8 cellular contexts compared by ENCODE assay signal in genomic region chr16:85321856-85322271, GRCh38.
DNase-seq lines count a peak whose midpoint lies in the region; ATAC-seq, FAIRE-seq and TF ChIP-seq lines count a peak whose summit lies in the region.

No MANE protein-coding gene starts in this region.

- no peak for TF ChIP-seq RAD21 in HepG2 (CRISPR knock-in tag; IDR thresholded peaks at IDR 0.05)

- intact Hi-C loops in HepG2 (cut with micrococcal nuclease; ENCODE audit: unreplicated experiment), result no loop called here

- peaks cover 8% of the 10 kb centered on the region; the same call in 1 of the 2 replicates for H4K20me1 ChIP-seq in HepG2 (ENCODE audit: insufficient read depth, low read length)

- H3K4me3 ChIP-seq in choroid plexus epithelial cell (ENCODE audit: low read depth, low read length) (no peak overlapping the region), HepG2 (replicated peaks in 1 of 3; ENCODE audit: insufficient read depth in 1 of 3, low read depth in 2 of 3, low read length in 3 of 3) (peak overlapping the region in 2 of 3 experiments; percentile 30 to 61; a peak in 2 of 6 replicates)

- no peak for FAIRE-seq in HepG2 (lab: Jason Lieb, UNC)

- H2AFZ ChIP-seq in HepG2 (ENCODE audit: low read length), result no peak overlapping the region

- no peaks in the 10 kb centered on the region for H3K36me3 ChIP-seq in HepG2 (replicated peaks in 1 of 2; ENCODE audit: control insufficient read depth in 1 of 2, insufficient read depth in 2 of 2, low read length in 2 of 2)

- no peak for TF ChIP-seq EP300 in HepG2 (IDR thresholded peaks at IDR 0.05; ENCODE audit: low read depth in 2 of 2, low read length in 2 of 2)
- no peak for TF ChIP-seq EP300 in HepG2 (CRISPR knock-in tag; IDR thresholded peaks at IDR 0.05; ENCODE audit: borderline replicate concordance)

- H3K4me2 ChIP-seq in HepG2 (ENCODE audit: low read depth, low read length), result peak overlapping the region; percentile 79

- no peaks in the 10 kb centered on the region for H3K36me3 Mint-ChIP-seq in naive thymus-derived CD8-positive, alpha-beta T cell
- H3K36me3 Mint-ChIP-seq in activated T-cell treated with anti-CD3 and anti-CD28 coated beads, Interleukin-2, amount 50 U/mL, for 72 hours (ENCODE audit: insufficient read depth in 2 of 2), result no peaks in the 10 kb centered on the region

- in situ Hi-C loops in HepG2 (cut with HindIII; ENCODE audit: extremely low pct_ligation_motif_present, low pct_unique_long_range_greater_than_20kb), result no loop called here

- 9% methylated on average over 6 of the region's 12 CpGs for WGBS in HepG2 (ENCODE audit: low lambda C conversion rate)

- H3K4me1 Mint-ChIP-seq in naive thymus-derived CD8-positive, alpha-beta T cell, result peaks cover 0 to 2% (median under 1%) of the 10 kb centered on the region in 4 donors
- no peaks in the 10 kb centered on the region for H3K4me1 Mint-ChIP-seq in activated T-cell treated with anti-CD3 and anti-CD28 coated beads, Interleukin-2, amount 50 U/mL, for 72 hours (ENCODE audit: low read depth)

- peak overlapping the region; percentile 40; the same call in 1 of the 2 replicates for H3K9ac ChIP-seq in HepG2 (ENCODE audit: insufficient read depth, low read depth, low read length)

- H3K79me2 ChIP-seq in HepG2 (ENCODE audit: insufficient read depth, low read length), result no peaks in the 10 kb centered on the region

- H3K27ac Mint-ChIP-seq in naive thymus-derived CD8-positive, alpha-beta T cell, result no peak overlapping the region
- H3K27ac Mint-ChIP-seq in activated T-cell treated with anti-CD3 and anti-CD28 coated beads, Interleukin-2, amount 50 U/mL, for 72 hours, result no peak overlapping the region

- CTCF ChIA-PET in HepG2 (lab: Yijun Ruan, JAX; ENCODE audit: low intra/inter-chr PET ratio, low total read pairs), result no interaction called here

- peaks cover 16% of the 10 kb centered on the region for H3K4me1 ChIP-seq in HepG2 (ENCODE audit: insufficient read depth, low read length)

- POLR2A ChIA-PET in HepG2 (lab: Yijun Ruan, JAX), result interaction anchor here (0.7 to 1.3 kb wide), 5 partner anchors 8 to 207 kb away, joined by 3 to 8 read pairs (median 4); no protein-coding TSS in a partner anchor
- POLR2A ChIA-PET in naive thymus-derived CD8-positive, alpha-beta T cell (lab: Charles Lee), result interaction anchor here (0.9 kb wide), 1 partner anchor 13 kb away, joined by 3 read pairs; no protein-coding TSS in a partner anchor

- TF ChIP-seq POLR2A in HepG2 (IDR thresholded peaks at IDR 0.05; ENCODE audit: insufficient read depth in 1 of 2, low read depth in 2 of 2, low read length in 2 of 2), result no peak

- DNase-seq in HuH-7 (ENCODE audit: low spot score) (peak; percentile 41), choroid plexus epithelial cell (ENCODE audit: low read depth) (peak; percentile 94), HepG2 (ENCODE audit: low spot score) (no peak), superior temporal gyrus (ENCODE audit: extremely low spot score) (peak; percentile 67), SKM-1 treated with dmso at 0.1 percent for 144 hours (lab: John Stamatoyannopoulos, UW; ENCODE audit: unreplicated experiment) (no peak)
- no peak for DNase-seq in naive thymus-derived CD8-positive, alpha-beta T cell
- DNase-seq in activated T-cell treated with anti-CD3 and anti-CD28 coated beads, Interleukin-2, amount 50 U/mL, for 72 hours, result no peak

- H3K27me3 Mint-ChIP-seq in naive thymus-derived CD8-positive, alpha-beta T cell, result no peaks in the 10 kb centered on the region
- no peaks in the 10 kb centered on the region for H3K27me3 Mint-ChIP-seq in activated T-cell treated with anti-CD3 and anti-CD28 coated beads, Interleukin-2, amount 50 U/mL, for 72 hours (ENCODE audit: low read depth)

- no peak overlapping the region for H3K4me3 Mint-ChIP-seq in naive thymus-derived CD8-positive, alpha-beta T cell
- H3K4me3 Mint-ChIP-seq in activated T-cell treated with anti-CD3 and anti-CD28 coated beads, Interleukin-2, amount 50 U/mL, for 72 hours, result no peak overlapping the region

- peak; percentile 75 for ATAC-seq in HepG2
- no peak for ATAC-seq in HG03280 (IDR thresholded peaks at IDR 0.05; ENCODE audit: unreplicated experiment)
- no peak for ATAC-seq in naive thymus-derived CD8-positive, alpha-beta T cell
- no peak for ATAC-seq in activated T-cell treated with anti-CD3 and anti-CD28 coated beads, Interleukin-2, amount 50 U/mL, for 72 hours (replicated peaks in 1 of 2)

- no peak for TF ChIP-seq CTCF in choroid plexus epithelial cell (conservative IDR thresholded peaks at IDR 0.05; ENCODE audit: low read depth, low read length)
- TF ChIP-seq CTCF in HepG2 (CRISPR knock-in tag; IDR thresholded peaks at IDR 0.05), result no peak

- BruUV-seq in HepG2 (replicated peaks; lab: Mats Ljungman, UMichigan), result no TSS peak

- no peak overlapping the region for H3K27ac ChIP-seq in HepG2 (ENCODE audit: extremely low read length, insufficient read depth, low read length)

- peaks cover 3 to 6% of the 10 kb centered on the region in 2 experiments; a peak in 2 of 5 replicates for H3K27me3 ChIP-seq in HepG2 (ENCODE audit: control insufficient read depth in 1 of 2, insufficient read depth in 2 of 2, low read length in 2 of 2)

- H3K9me3 Mint-ChIP-seq in naive thymus-derived CD8-positive, alpha-beta T cell, result no peaks in the 10 kb centered on the region
- no peaks in the 10 kb centered on the region for H3K9me3 Mint-ChIP-seq in activated T-cell treated with anti-CD3 and anti-CD28 coated beads, Interleukin-2, amount 50 U/mL, for 72 hours

- no peaks in the 10 kb centered on the region for H3K9me3 ChIP-seq in HepG2 (ENCODE audit: low read length)

TF ChIP-seq in HepG2, 621 proteins besides CTCF, POLR2A, EP300 and RAD21 (continues in another document):
- TF ChIP-seq HOXA3 (CRISPR knock-in tag; IDR thresholded peaks at IDR 0.05) (peak; percentile 33; the same call in 1 of the 2 replicates), ZNF891 (CRISPR knock-in tag; IDR thresholded peaks at IDR 0.05) (0 out of 2 replicates have a peak, but pooled peaks have one; percentile 53), ZNF468 (CRISPR knock-in tag; IDR thresholded peaks at IDR 0.05) (no peak), EHMT2 (IDR thresholded peaks at IDR 0.05; ENCODE audit: borderline replicate concordance, low read depth, low read length) (no peak), FOXO1 (CRISPR knock-in tag; IDR thresholded peaks at IDR 0.05) (0 out of 2 replicates have a peak, but pooled peaks have one; percentile 18), FLYWCH1 (CRISPR knock-in tag; IDR thresholded peaks at IDR 0.05) (no peak), HDAC2 (CRISPR knock-in tag; IDR thresholded peaks at IDR 0.05) (no peak), GTF2F1 (IDR thresholded peaks at IDR 0.05; ENCODE audit: low read length) (no peak), ATM (IDR thresholded peaks at IDR 0.05; ENCODE audit: borderline replicate concordance) (no peak), ERF (CRISPR knock-in tag; IDR thresholded peaks at IDR 0.05) (no peak), ZNF768 (CRISPR knock-in tag; IDR thresholded peaks at IDR 0.05) (peak; percentile 22; the same call in 1 of the 2 replicates), BATF2 (CRISPR knock-in tag; IDR thresholded peaks at IDR 0.05) (no peak), KDM1A (CRISPR knock-in tag; IDR thresholded peaks at IDR 0.05) (no peak), MAX (IDR thresholded peaks at IDR 0.05) (peak; percentile 38; the same call in 1 of the 2 replicates), ZNF547 (CRISPR knock-in tag; IDR thresholded peaks at IDR 0.05) (0 out of 2 replicates have a peak, but pooled peaks have one; percentile 24), E2F2 (CRISPR knock-in tag; IDR thresholded peaks at IDR 0.05; ENCODE audit: borderline replicate concordance) (no peak), SMAD1 (CRISPR knock-in tag; IDR thresholded peaks at IDR 0.05; ENCODE audit: borderline replicate concordance, low read depth) (no peak)

Comparison
In these comparisons a context has a peak if more than half of its experiments do, and no peak if none do; other contexts are left out.
1. DNase-seq: peak in HuH-7 (single experiment), choroid plexus epithelial cell (single experiment) and superior temporal gyrus (single experiment); none in HepG2 (single experiment), SKM-1 treated with dmso at 0.1 percent for 144 hours (single experiment), naive thymus-derived CD8-positive, alpha-beta T cell (0 of 10) and activated T-cell treated with anti-CD3 and anti-CD28 coated beads, Interleukin-2, amount 50 U/mL, for 72 hours (0 of 2).